23 cellular contexts compared by ENCODE assay signal in the genomic region with DNA sequence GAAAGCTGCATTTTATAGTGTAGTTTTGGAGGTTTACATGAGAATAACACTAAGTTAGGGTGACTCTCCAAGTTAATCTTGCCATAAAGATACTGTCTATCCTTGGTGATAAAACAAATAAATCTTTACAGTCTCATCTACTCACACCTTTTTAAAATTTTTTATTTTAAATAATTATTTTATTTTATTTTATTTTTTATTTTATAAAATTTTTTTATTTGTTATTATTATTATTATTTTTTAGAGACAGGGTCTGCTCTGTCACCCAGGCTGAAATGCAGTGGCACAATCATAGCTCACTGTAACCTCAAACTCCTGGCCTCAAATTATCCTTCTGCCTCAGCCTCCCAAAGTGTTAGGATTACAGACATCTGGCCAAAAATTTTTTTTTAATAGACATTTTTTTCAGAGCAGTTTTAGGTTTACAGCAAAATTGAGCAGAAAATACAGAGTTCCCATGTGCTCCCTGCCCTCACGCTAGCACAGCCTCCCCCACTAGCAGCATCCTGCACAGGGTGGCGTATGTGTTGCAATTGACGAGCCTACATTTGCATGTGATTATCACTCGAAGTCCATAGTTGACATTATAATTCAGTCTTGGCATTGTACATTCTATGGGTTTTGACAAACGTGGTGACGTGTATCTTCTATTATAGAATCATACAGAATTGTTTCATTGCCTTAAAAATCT.
"Had no signal": no experiment of that assay in that cellular context is flagged by ENCODE, and none has a peak within 500 bp of the region (broad histone marks: within the 10 kb centered on the region; RNA-seq: fewer than 3 reads in every experiment).

No MANE protein-coding gene starts in this region.

- H3K4me3 Mint-ChIP-seq: activated CD4-positive, alpha-beta memory T cell treated with anti-CD3 and anti-CD28 coated beads, Interleukin-2, amount 10 ng/mL, durations not matched to agents 7 days and 5 days; activated CD4-positive, alpha-beta T cell treated with anti-CD3 and anti-CD28 coated beads for 36 hours; activated naive CD8-positive, alpha-beta T cell treated with anti-CD3 and anti-CD28 coated beads, Interleukin-2, amount 10 ng/mL, durations not matched to agents 7 days and 5 days had no signal

- H3K27me3 ChIP-seq: colonic mucosa, Peyer's patch, SJSA1 had no signal

- DNase-seq: activated CD4-positive, alpha-beta memory T cell treated with anti-CD3 and anti-CD28 coated beads, Interleukin-2, amount 10 ng/mL, durations not matched to agents 7 days and 5 days; activated CD4-positive, alpha-beta T cell treated with anti-CD3 and anti-CD28 coated beads for 36 hours; activated CD4-positive, alpha-beta T cell treated with anti-CD3 and anti-CD28 coated beads, Interleukin-2, amount 50 U/mL, for 1 hour; activated CD8-positive, alpha-beta memory T cell treated with anti-CD3 and anti-CD28 coated beads, Interleukin-2, amount 50 U/mL, for 48 hours; activated naive CD4-positive, alpha-beta T cell treated with anti-CD3 and anti-CD28 coated beads, Interleukin-2, amount 50 U/mL, for 16 hours; activated naive CD8-positive, alpha-beta T cell treated with anti-CD3 and anti-CD28 coated beads, Interleukin-2, amount 10 ng/mL, durations not matched to agents 7 days and 5 days; activated T-cell treated with anti-CD3 and anti-CD28 coated beads, Interleukin-2, amount 50 U/mL, for 1 hour; adrenal gland; anterior cingulate cortex; cerebellar nuclear complex; colonic mucosa; MM.1S; NCI-H1092; NCI-H1930; NCI-H510A treated with DMSO at 0.1 percent for 48 hours; NCI-H69; NK-92 treated with Interleukin-12 subunit alpha and Interleukin-12 subunit beta, amount 100 ng/mL, for 24 hours; Peyer's patch; SHP77; T-helper 2 cell; T1000 had no signal

- H3K4me3 ChIP-seq: adrenal gland, colonic mucosa, Peyer's patch, SJSA1 had no signal

- H3K27ac ChIP-seq: adrenal gland, colonic mucosa, Peyer's patch, SJSA1, VCaP had no signal

- ATAC-seq: activated CD4-positive, alpha-beta T cell treated with anti-CD3 and anti-CD28 coated beads for 36 hours had no signal

- H3K27ac Mint-ChIP-seq: activated CD4-positive, alpha-beta memory T cell treated with anti-CD3 and anti-CD28 coated beads, Interleukin-2, amount 10 ng/mL, durations not matched to agents 7 days and 5 days; activated CD4-positive, alpha-beta T cell treated with anti-CD3 and anti-CD28 coated beads for 36 hours; activated naive CD8-positive, alpha-beta T cell treated with anti-CD3 and anti-CD28 coated beads, Interleukin-2, amount 10 ng/mL, durations not matched to agents 7 days and 5 days had no signal

- H3K9me3 ChIP-seq: adrenal gland, colonic mucosa, Peyer's patch, SJSA1 had no signal

- H3K36me3 ChIP-seq: adrenal gland, colonic mucosa, Peyer's patch, SJSA1 had no signal

- H3K4me1 ChIP-seq: adrenal gland, colonic mucosa, Peyer's patch had no signal

- H3K36me3 Mint-ChIP-seq: activated naive CD8-positive, alpha-beta T cell treated with anti-CD3 and anti-CD28 coated beads, Interleukin-2, amount 10 ng/mL, durations not matched to agents 7 days and 5 days had no signal
